Comparison of ENCODE assay signal across 20 cellular contexts in the genomic region with DNA sequence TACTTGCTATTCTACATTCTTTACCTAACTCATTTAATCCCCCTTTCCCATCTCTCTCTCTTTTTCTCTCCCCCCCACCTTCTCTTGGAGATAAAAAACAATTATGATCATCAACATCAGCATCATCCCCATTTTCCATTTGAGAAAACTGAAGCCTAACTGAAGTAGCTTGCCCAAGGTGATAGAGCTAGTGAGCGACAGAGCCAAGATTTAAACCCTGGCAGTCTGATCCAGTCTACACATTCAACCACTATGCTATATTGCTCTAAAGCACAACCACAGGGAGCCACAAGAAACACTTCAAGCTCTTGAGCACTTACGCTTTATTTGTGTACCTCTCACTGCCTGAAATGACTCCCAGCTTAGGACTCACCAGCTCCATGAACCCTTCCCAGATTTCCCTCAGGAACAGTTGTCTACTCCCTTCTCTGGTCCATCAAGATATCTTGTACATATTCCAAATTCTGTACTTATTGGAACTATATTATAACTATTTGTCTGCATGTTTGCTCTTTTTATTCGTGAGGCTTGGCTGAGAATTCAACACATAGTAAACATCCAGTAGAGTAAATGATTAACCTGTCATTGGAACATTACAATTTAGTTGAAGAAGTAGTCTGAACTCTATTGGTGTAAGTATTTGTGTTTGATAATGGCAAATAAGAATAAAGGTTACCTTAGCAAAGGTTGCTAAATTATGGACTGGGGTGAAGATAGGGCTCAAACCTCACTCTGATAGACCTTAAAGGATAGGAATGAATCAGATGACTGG.
DNase-seq lines count a peak whose midpoint lies in the region; ATAC-seq, FAIRE-seq and TF ChIP-seq lines count a peak whose summit lies in the region.
"Had no signal": no experiment of that assay in that cellular context is flagged by ENCODE, and none has a peak within 500 bp of the region (broad histone marks: within the 10 kb centered on the region; RNA-seq: fewer than 3 reads in every experiment).

No MANE protein-coding gene starts in this region.

- H3K36me3 Mint-ChIP-seq in MCF 10A (ENCODE audit: insufficient read depth, unreplicated experiment) (peaks cover 19% of the 10 kb centered on the region), type B pancreatic cell (no peaks in the 10 kb centered on the region)
- H3K36me3 Mint-ChIP-seq: activated naive CD4-positive, alpha-beta T cell treated with anti-CD3 and anti-CD28 coated beads, Interleukin-2, amount 50 U/mL, for 24 hours; memory B cell had no signal

- POLR2A ChIA-PET in MCF 10A (lab: Yijun Ruan, JAX), result interaction anchor here (0.8 to 1.7 kb wide), 4 partner anchors 9 to 28 kb away, joined by 3 to 7 read pairs (median 4); no protein-coding TSS in a partner anchor

- no peaks in the 10 kb centered on the region for H3K9me3 ChIP-seq in breast epithelium
- H3K9me3 ChIP-seq: gastrocnemius medialis had no signal

- no peaks in the 10 kb centered on the region for H3K36me3 ChIP-seq in breast epithelium
- H3K36me3 ChIP-seq: gastrocnemius medialis had no signal

- H3K27me3 Mint-ChIP-seq in MCF 10A (ENCODE audit: insufficient read depth, unreplicated experiment), result no peaks in the 10 kb centered on the region
- peaks cover 10% of the 10 kb centered on the region for H3K27me3 Mint-ChIP-seq in type B pancreatic cell
- H3K27me3 Mint-ChIP-seq: dendritic cell treated with granulocyte-macrophage colony-stimulating factor and Interleukin-4, amounts not matched to agents 40 ng/mL and 50 ng/mL, for 4 days had no signal

- no peak overlapping the region for H3K27ac ChIP-seq in breast epithelium
- H3K27ac ChIP-seq: gastrocnemius medialis had no signal

- intact Hi-C loops in MCF 10A (cut with micrococcal nuclease) (no loop called here), breast epithelium (cut with DNase I; ENCODE audit: low total_unique reads) (no loop called here)

- H3K4me3 Mint-ChIP-seq in MCF 10A (ENCODE audit: unreplicated experiment) (no peak overlapping the region), type B pancreatic cell (peak overlapping the region; percentile 52)
- H3K4me3 Mint-ChIP-seq: activated naive CD4-positive, alpha-beta T cell treated with anti-CD3 and anti-CD28 coated beads, Interleukin-2, amount 50 U/mL, for 24 hours; dendritic cell treated with granulocyte-macrophage colony-stimulating factor and Interleukin-4, amounts not matched to agents 40 ng/mL and 50 ng/mL, for 4 days; memory B cell had no signal

- CTCF ChIA-PET in MCF 10A (lab: Yijun Ruan, JAX), result interaction anchor here (0.6 kb wide), 1 partner anchor 168 kb away, joined by 3 read pairs; no protein-coding TSS in a partner anchor

- H3K27me3 ChIP-seq in breast epithelium, result no peaks in the 10 kb centered on the region
- H3K27me3 ChIP-seq: gastrocnemius medialis had no signal

- no peak for TF ChIP-seq CTCF in MCF 10A (IDR thresholded peaks at IDR 0.05; ENCODE audit: unreplicated experiment)
- no peak for TF ChIP-seq CTCF in breast epithelium (IDR thresholded peaks at IDR 0.05)
- no peak for TF ChIP-seq CTCF in type B pancreatic cell (conservative IDR thresholded peaks at IDR 0.05)

- no peak for TF ChIP-seq POLR2A in breast epithelium (IDR thresholded peaks at IDR 0.05)

- H3K4me3 ChIP-seq in breast epithelium, result no peak overlapping the region
- H3K4me3 ChIP-seq: gastrocnemius medialis had no signal

- peak overlapping the region; percentile 47 for H3K27ac Mint-ChIP-seq in MCF 10A (ENCODE audit: low read depth, unreplicated experiment)
- no peak overlapping the region for H3K27ac Mint-ChIP-seq in type B pancreatic cell
- H3K27ac Mint-ChIP-seq: activated naive CD4-positive, alpha-beta T cell treated with anti-CD3 and anti-CD28 coated beads, Interleukin-2, amount 50 U/mL, for 24 hours; dendritic cell treated with granulocyte-macrophage colony-stimulating factor and Interleukin-4, amounts not matched to agents 40 ng/mL and 50 ng/mL, for 4 days; memory B cell had no signal

- no peaks in the 10 kb centered on the region for H3K9me3 Mint-ChIP-seq in MCF 10A (ENCODE audit: unreplicated experiment)
- H3K9me3 Mint-ChIP-seq in type B pancreatic cell, result no peaks in the 10 kb centered on the region
- H3K9me3 Mint-ChIP-seq: activated naive CD4-positive, alpha-beta T cell treated with anti-CD3 and anti-CD28 coated beads, Interleukin-2, amount 50 U/mL, for 24 hours; dendritic cell treated with granulocyte-macrophage colony-stimulating factor and Interleukin-4, amounts not matched to agents 40 ng/mL and 50 ng/mL, for 4 days had no signal

- peak; percentile 89 for ATAC-seq in left lobe of liver
- ATAC-seq: gastrocnemius medialis; stimulated activated naive CD8-positive, alpha-beta T cell treated with anti-CD3 and anti-CD28 coated beads, Interleukin-15, Interleukin-2, amounts not matched to agents 100 U/mL and 50 U/mL, for 24 hours had no signal

- H3K4me1 Mint-ChIP-seq in MCF 10A (ENCODE audit: insufficient read depth, unreplicated experiment), result peaks cover 12% of the 10 kb centered on the region
- H3K4me1 Mint-ChIP-seq in type B pancreatic cell (ENCODE audit: unreplicated experiment), result peaks cover 29% of the 10 kb centered on the region
- H3K4me1 Mint-ChIP-seq: memory B cell had no signal

- no peak for DNase-seq in MCF 10A (ENCODE audit: unreplicated experiment)
- no peak for DNase-seq in breast epithelium (ENCODE audit: low spot score in 2 of 2)
- DNase-seq in NCI-H510A treated with DMSO at 0.1 percent for 48 hours (lab: John Stamatoyannopoulos, UW), result peak; percentile 27
- no peak for DNase-seq in left lobe of liver (ENCODE audit: low spot score)
- no peak for DNase-seq in type B pancreatic cell (ENCODE audit: extremely low spot score, unreplicated experiment)
- DNase-seq in urothelium cell line (ENCODE audit: low spot score), result no peak
- no peak for DNase-seq in medulla oblongata (ENCODE audit: extremely low spot score)
- DNase-seq in COR-L47 (lab: John Stamatoyannopoulos, UW), result no peak
- DNase-seq: ACHN; activated CD4-positive, alpha-beta T cell treated with anti-CD3 and anti-CD28 coated beads, Interleukin-2, amount 50 U/mL, for 48 hours; activated T-cell treated with anti-CD3 and anti-CD28 coated beads, Interleukin-2, amount 50 U/mL, for 1 hour; DND-41; gastrocnemius medialis; HCEC 1CT; Karpas-422; NCI-H146; stimulated activated naive CD8-positive, alpha-beta T cell treated with anti-CD3 and anti-CD28 coated beads, Interleukin-15, Interleukin-2, amounts not matched to agents 100 U/mL and 50 U/mL, for 24 hours had no signal

- H3K4me1 ChIP-seq in breast epithelium, result no peaks in the 10 kb centered on the region
- H3K4me1 ChIP-seq: gastrocnemius medialis had no signal

- FAIRE-seq in urothelium cell line (lab: Jason Lieb, UNC), result no peak

- BruUV-seq in MCF 10A (replicated peaks; lab: Mats Ljungman, UMichigan), result no TSS peak
